8 cellular contexts compared by ENCODE assay signal in genomic region chr9:97620063-97620462, GRCh38. TPM values are rescaled to one million over a fixed set of nuclear protein-coding genes. Genes with fewer than 3 reads are reported as not detected.
DNase-seq lines count a peak whose midpoint lies in the region; ATAC-seq, FAIRE-seq and TF ChIP-seq lines count a peak whose summit lies in the region.
"Not testable (repeated sequence)": the region's sequence is repeated elsewhere in the genome, so short reads cannot be mapped to it uniquely, and the experiment has no call there.

No MANE protein-coding gene starts in this region.

- peaks cover 18% of the 10 kb centered on the region for H3K36me3 ChIP-seq in CD4-positive, CD25-positive, alpha-beta regulatory T cell (ENCODE audit: control insufficient read depth, insufficient read depth, low read length)
- not testable (repeated sequence) for H3K36me3 ChIP-seq in CD8-positive, alpha-beta T cell (ENCODE audit: insufficient read depth, low read length)
- H3K36me3 ChIP-seq in HEK293 (ENCODE audit: control insufficient read depth in 2 of 2, insufficient read depth in 1 of 2, low read length in 2 of 2) (peaks cover 6 to 74% of the 10 kb centered on the region in 2 experiments), K562 (ENCODE audit: control insufficient read depth, insufficient read depth, low read length) (peaks cover 68% of the 10 kb centered on the region), HepG2 (replicated peaks in 1 of 2; ENCODE audit: control insufficient read depth in 1 of 2, insufficient read depth in 2 of 2, low read length in 2 of 2) (peaks cover 4 to 37% of the 10 kb centered on the region in 2 experiments; a peak in 4 of 5 replicates)

- not testable (repeated sequence) for H3K79me2 ChIP-seq in K562 (ENCODE audit: control insufficient read depth, insufficient read depth, low read length); HepG2 (ENCODE audit: insufficient read depth, low read length)

- H3K27me3 ChIP-seq in CD4-positive, CD25-positive, alpha-beta regulatory T cell (ENCODE audit: control insufficient read depth, insufficient read depth, low read length); CD8-positive, alpha-beta T cell (ENCODE audit: insufficient read depth, low read length); K562 (ENCODE audit: control insufficient read depth in 2 of 2, insufficient read depth in 2 of 2, low read length in 2 of 2); HepG2 (ENCODE audit: control insufficient read depth in 1 of 2, insufficient read depth in 2 of 2, low read length in 2 of 2): not testable (repeated sequence)

- H3K27ac ChIP-seq in CD4-positive, CD25-positive, alpha-beta regulatory T cell (ENCODE audit: insufficient read depth, low read length, poor library complexity, severe bottlenecking); CD8-positive, alpha-beta T cell (ENCODE audit: low read depth, low read length); HEK293 (ENCODE audit: extremely low read depth, low read depth, low read length); K562 (ENCODE audit: extremely low read depth, low read depth, low read length); HepG2 (ENCODE audit: extremely low read length, insufficient read depth, low read length): not testable (repeated sequence)

- peak overlapping the region; percentile 0 to 60 (median 36) for H3K27ac Mint-ChIP-seq in CD4-positive, CD25-positive, alpha-beta regulatory T cell
- peak overlapping the region; percentile 45 for H3K27ac Mint-ChIP-seq in CD8-positive, alpha-beta T cell
- peak overlapping the region; percentile 32 for H3K27ac Mint-ChIP-seq in T-helper 17 cell
- H3K27ac Mint-ChIP-seq in activated CD8-positive, alpha-beta T cell treated with anti-CD3 and anti-CD28 coated beads for 36 hours: peak overlapping the region; percentile 17
- peak overlapping the region; percentile 53 for H3K27ac Mint-ChIP-seq in progenitor cell of endocrine pancreas

- WGBS in K562 (ENCODE audit: insufficient coverage, low coverage, missing lambda C conversion rate): 91% methylated on average over 2 of the region's 2 CpGs
- WGBS in HepG2 (ENCODE audit: low lambda C conversion rate): 95% methylated on average over 2 of the region's 2 CpGs

- not testable (repeated sequence) for H3K4me3 ChIP-seq in CD4-positive, CD25-positive, alpha-beta regulatory T cell (ENCODE audit: low read depth, low read length); CD8-positive, alpha-beta T cell (ENCODE audit: low read depth, low read length); HEK293 (ENCODE audit: low read depth, low read length); K562; HepG2 (replicated peaks in 1 of 3; ENCODE audit: insufficient read depth in 1 of 3, low read depth in 2 of 3, low read length in 3 of 3)

- in situ Hi-C loops in K562 (cut with MboI): not testable (repeated sequence)
- in situ Hi-C loops in HepG2 (cut with HindIII; ENCODE audit: extremely low pct_ligation_motif_present, low pct_unique_long_range_greater_than_20kb): loop anchor here (25.0 kb wide), 1 partner anchor 758 kb away; the partner anchor contains the start of gene ZNF782

- TF ChIP-seq RAD21 in K562 (CRISPR knock-in tag; conservative IDR thresholded peaks at IDR 0.05 in 1 of 2, IDR thresholded peaks at IDR 0.05 in 1 of 2); HepG2 (CRISPR knock-in tag; IDR thresholded peaks at IDR 0.05): not testable (repeated sequence)

- H4K20me1 ChIP-seq in K562 (replicated peaks; ENCODE audit: control insufficient read depth, insufficient read depth, low read length); HepG2 (ENCODE audit: insufficient read depth, low read length): not testable (repeated sequence)

- H2AFZ ChIP-seq in K562 (ENCODE audit: low read depth, low read length); HepG2 (ENCODE audit: low read length): not testable (repeated sequence)

- TF ChIP-seq EP300 in K562 (IDR thresholded peaks at IDR 0.05; ENCODE audit: low read length); HepG2 (IDR thresholded peaks at IDR 0.05; ENCODE audit: low read depth in 2 of 2, low read length in 2 of 2); HepG2 (CRISPR knock-in tag; IDR thresholded peaks at IDR 0.05; ENCODE audit: borderline replicate concordance): not testable (repeated sequence)

- H3K9ac ChIP-seq in K562 (ENCODE audit: insufficient read depth in 1 of 2, low read depth in 2 of 2, low read length in 2 of 2); HepG2 (ENCODE audit: insufficient read depth, low read depth, low read length): not testable (repeated sequence)

- intact Hi-C loops in CD8-positive, alpha-beta T cell (cut with DNase I, micrococcal nuclease); activated CD8-positive, alpha-beta T cell treated with anti-CD3 and anti-CD28 coated beads for 36 hours (cut with micrococcal nuclease); K562 (cut with micrococcal nuclease); HepG2 (cut with micrococcal nuclease; ENCODE audit: unreplicated experiment): not testable (repeated sequence)

- peaks cover 52% of the 10 kb centered on the region for H3K36me3 Mint-ChIP-seq in CD4-positive, CD25-positive, alpha-beta regulatory T cell
- peaks cover 78% of the 10 kb centered on the region for H3K36me3 Mint-ChIP-seq in CD8-positive, alpha-beta T cell
- H3K36me3 Mint-ChIP-seq in T-helper 17 cell (ENCODE audit: low read depth): peaks cover 10% of the 10 kb centered on the region
- peaks cover 31% of the 10 kb centered on the region for H3K36me3 Mint-ChIP-seq in activated CD8-positive, alpha-beta T cell treated with anti-CD3 and anti-CD28 coated beads for 36 hours (ENCODE audit: low read depth)
- H3K36me3 Mint-ChIP-seq in progenitor cell of endocrine pancreas (ENCODE audit: insufficient read depth): peaks cover 54% of the 10 kb centered on the region

- H3K4me1 Mint-ChIP-seq in CD4-positive, CD25-positive, alpha-beta regulatory T cell: peaks cover 0 to 15% (median 10%) of the 10 kb centered on the region in 4 donors
- not testable (repeated sequence) for H3K4me1 Mint-ChIP-seq in CD8-positive, alpha-beta T cell (ENCODE audit: low read depth); progenitor cell of endocrine pancreas (ENCODE audit: low read depth)
- H3K4me1 Mint-ChIP-seq in T-helper 17 cell: peaks cover 15% of the 10 kb centered on the region
- H3K4me1 Mint-ChIP-seq in activated CD8-positive, alpha-beta T cell treated with anti-CD3 and anti-CD28 coated beads for 36 hours (ENCODE audit: low read depth): peaks cover 21% of the 10 kb centered on the region

- DNase-seq in CD4-positive, CD25-positive, alpha-beta regulatory T cell; CD8-positive, alpha-beta T cell; T-helper 17 cell; activated CD8-positive, alpha-beta T cell treated with anti-CD3 and anti-CD28 coated beads for 36 hours; K562 (ENCODE audit: extremely low read depth in 1 of 4, low spot score in 3 of 4); HepG2 (ENCODE audit: low spot score); progenitor cell of endocrine pancreas (ENCODE audit: low spot score, unreplicated experiment): not testable (repeated sequence)

- not testable (repeated sequence) for FAIRE-seq in K562 (lab: Jason Lieb, UNC); HepG2 (lab: Jason Lieb, UNC)

- H3K9me1 ChIP-seq in K562 (ENCODE audit: control insufficient read depth, insufficient read depth, low read length): not testable (repeated sequence)

- TF ChIP-seq POLR2A in K562 (conservative IDR thresholded peaks at IDR 0.05); HepG2 (IDR thresholded peaks at IDR 0.05; ENCODE audit: insufficient read depth in 1 of 2, low read depth in 2 of 2, low read length in 2 of 2): not testable (repeated sequence)

- not testable (repeated sequence) for H3K4me3 Mint-ChIP-seq in CD4-positive, CD25-positive, alpha-beta regulatory T cell; CD8-positive, alpha-beta T cell; T-helper 17 cell; activated CD8-positive, alpha-beta T cell treated with anti-CD3 and anti-CD28 coated beads for 36 hours; progenitor cell of endocrine pancreas (ENCODE audit: low read depth)

- POLR2A ChIA-PET in CD8-positive, alpha-beta T cell (lab: Charles Lee); HEK293 (lab: Yijun Ruan, JAX); activated CD8-positive, alpha-beta T cell treated with anti-CD3 and anti-CD28 coated beads for 36 hours (lab: Charles Lee): not testable (repeated sequence)
- POLR2A ChIA-PET in K562 (lab: Yijun Ruan, JAX): interaction anchor here (0.9 kb wide), 1 partner anchor 24 kb away, joined by 3 read pairs; no protein-coding TSS in a partner anchor
- POLR2A ChIA-PET in HepG2 (lab: Yijun Ruan, JAX): interaction anchor here (2.1 kb wide), 1 partner anchor 13 kb away, joined by 7 read pairs; the partner anchor contains the start of genes NCBP1 and TSTD2

- BruUV-seq in K562 (replicated peaks; lab: Mats Ljungman, UMichigan); HepG2 (replicated peaks; lab: Mats Ljungman, UMichigan): not testable (repeated sequence)

- not testable (repeated sequence) for H3K27me3 Mint-ChIP-seq in CD4-positive, CD25-positive, alpha-beta regulatory T cell; CD8-positive, alpha-beta T cell (ENCODE audit: low read depth); T-helper 17 cell; activated CD8-positive, alpha-beta T cell treated with anti-CD3 and anti-CD28 coated beads for 36 hours; progenitor cell of endocrine pancreas

- not testable (repeated sequence) for H3K4me1 ChIP-seq in CD4-positive, CD25-positive, alpha-beta regulatory T cell (ENCODE audit: control insufficient read depth, insufficient read depth, low read length, poor library complexity, severe bottlenecking); CD8-positive, alpha-beta T cell (ENCODE audit: insufficient read depth, low read length); HEK293 (ENCODE audit: control insufficient read depth, insufficient read depth, low read length); K562 (replicated peaks in 1 of 2; ENCODE audit: control insufficient read depth in 2 of 2, insufficient read depth in 2 of 2, low read length in 2 of 2); HepG2 (ENCODE audit: insufficient read depth, low read length)

- not testable (repeated sequence) for H3K9me3 Mint-ChIP-seq in CD4-positive, CD25-positive, alpha-beta regulatory T cell; CD8-positive, alpha-beta T cell; activated CD8-positive, alpha-beta T cell treated with anti-CD3 and anti-CD28 coated beads for 36 hours
- H3K9me3 Mint-ChIP-seq in progenitor cell of endocrine pancreas (ENCODE audit: low read depth): peaks cover 24% of the 10 kb centered on the region

- H3K9me3 ChIP-seq in CD4-positive, CD25-positive, alpha-beta regulatory T cell (ENCODE audit: control insufficient read depth in 2 of 2, low read length in 2 of 2); CD8-positive, alpha-beta T cell (ENCODE audit: low read length); HEK293 (ENCODE audit: control insufficient read depth, insufficient read depth, low read depth, low read length); T-helper 17 cell (ENCODE audit: control insufficient read depth, low read length, poor library complexity, severe bottlenecking); K562 (replicated peaks; ENCODE audit: control insufficient read depth, insufficient read depth, low read depth, low read length); HepG2 (ENCODE audit: low read length): not testable (repeated sequence)

- H3K4me2 ChIP-seq in K562 (ENCODE audit: insufficient read depth, low read length); HepG2 (ENCODE audit: low read depth, low read length): not testable (repeated sequence)

- CTCF ChIA-PET in CD8-positive, alpha-beta T cell (lab: Charles Lee); activated CD8-positive, alpha-beta T cell treated with anti-CD3 and anti-CD28 coated beads for 36 hours (lab: Charles Lee); K562 (lab: Yijun Ruan, JAX; ENCODE audit: low intra/inter-chr PET ratio); HepG2 (lab: Yijun Ruan, JAX; ENCODE audit: low intra/inter-chr PET ratio, low total read pairs): not testable (repeated sequence)
- CTCF ChIA-PET in HEK293 (lab: Yijun Ruan, JAX): interaction anchor here (0.6 to 13.2 kb wide), 4 partner anchors 21 to 233 kb away, joined by 3 to 255 read pairs (median 5); no protein-coding TSS in a partner anchor

- TF ChIP-seq CTCF in CD8-positive, alpha-beta T cell (IDR thresholded peaks at IDR 0.05); HEK293 (tag by site-specific recombination; IDR thresholded peaks at IDR 0.05); activated CD8-positive, alpha-beta T cell treated with anti-CD3 and anti-CD28 coated beads for 36 hours (IDR thresholded peaks at IDR 0.05); K562 (IDR thresholded peaks at IDR 0.05 in 2 of 3, conservative IDR thresholded peaks at IDR 0.05 in 1 of 3; ENCODE audit: insufficient read depth in 2 of 3, low read depth in 1 of 3, low read length in 3 of 3); HepG2 (CRISPR knock-in tag; IDR thresholded peaks at IDR 0.05); progenitor cell of endocrine pancreas (IDR thresholded peaks at IDR 0.05; ENCODE audit: unreplicated experiment): not testable (repeated sequence)

- not testable (repeated sequence) for ATAC-seq in CD4-positive, CD25-positive, alpha-beta regulatory T cell (ENCODE audit: low read depth in 2 of 2); CD8-positive, alpha-beta T cell; T-helper 17 cell; activated CD8-positive, alpha-beta T cell treated with anti-CD3 and anti-CD28 coated beads for 36 hours; K562; HepG2

RNA-seq across cellular contexts. Expression of gene TSTD2, which starts 13.1 kb away (rescaled TPM):
- total RNA-seq in CD4-positive, CD25-positive, alpha-beta regulatory T cell: 21.5 TPM
- polyA plus RNA-seq in CD4-positive, CD25-positive, alpha-beta regulatory T cell: 10 to 100 TPM in 1 of 4 donors, 1 to 10 TPM in 3; 5.5 to 13.3 (median 9.1) TPM
- 10 to 100 TPM; 34.3 to 40.8 TPM for total RNA-seq in CD8-positive, alpha-beta T cell
- total RNA-seq in T-helper 17 cell (10 to 100 TPM; 15.5 to 26.7 TPM), K562 (2014; rRNA removed) (16.8 and 16.9 TPM in 2 replicates), K562 (2014; rRNA removed; fragmentation: Illumina TruSeq; extraction: Trizol) (14.8 and 15.8 TPM in 2 replicates), K562 (2015; rRNA removed; fragmentation: Illumina TruSeq; extraction: Trizol) (13.9 and 14.2 TPM in 2 replicates), K562 (2021) (20.0 and 20.4 TPM in 2 replicates), HepG2 (2016; rRNA removed; fragmentation: Illumina TruSeq; extraction: Trizol) (16.0 and 17.0 TPM in 2 replicates), progenitor cell of endocrine pancreas (44.7 and 45.7 TPM in 2 replicates)
- total RNA-seq in activated CD8-positive, alpha-beta T cell treated with anti-CD3 and anti-CD28 coated beads for 36 hours: 10 to 100 TPM; 15.2 to 15.3 TPM
- total RNA-seq in K562 (2011; cell fraction: chromatin; rRNA removed; ENCODE audit: low replicate concordance): 45.9 and 90.8 TPM in 2 replicates
- 25.0 and 29.2 TPM in 2 replicates for total RNA-seq in K562 (2011; cell fraction: nucleolus; rRNA removed)
- total RNA-seq in K562 (2011; cell fraction: nucleoplasm; rRNA removed): 43.0 and 55.8 TPM in 2 replicates
- polyA plus RNA-seq in K562 (2011; rRNA removed) (36.7 and 37.0 TPM in 2 replicates), K562 (2014; fragmentation: Illumina TruSeq; extraction: Trizol) (18.6 and 22.2 TPM in 2 replicates), K562 (2014; fragmentation: Nextera tagmentation; extraction: Ambion mirVana) (10 to 100 TPM; 10.1 to 19.0 TPM), K562 (2014; rRNA removed) (20.6 and 20.9 TPM in 2 replicates), HepG2 (2011; rRNA removed) (23.1 and 26.5 TPM in 2 replicates)
- 17.5 and 22.9 TPM in 2 replicates for polyA plus RNA-seq in K562 (2011; cell fraction: cytosol; rRNA removed)
- polyA plus RNA-seq in K562 (2011; cell fraction: nucleus; rRNA removed): 47.0 and 54.9 TPM in 2 replicates
- 11.8 and 18.5 TPM in 2 replicates for polyA plus RNA-seq in K562 (2012)
- polyA minus RNA-seq in K562 (2011; rRNA and poly(A)+ RNA removed): 32.6 and 36.5 TPM in 2 replicates
- polyA minus RNA-seq in K562 (2011; cell fraction: cytosol; rRNA and poly(A)+ RNA removed): 15.0 and 17.8 TPM in 2 replicates
- 19.5 and 34.8 TPM in 2 replicates for polyA minus RNA-seq in K562 (2011; cell fraction: nucleus; rRNA and poly(A)+ RNA removed)
- total RNA-seq in HepG2 (2016; cell fraction: cytosol; rRNA removed; fragmentation: Illumina TruSeq; extraction: Trizol; ENCODE audit: low read depth): 2.0 and 2.6 TPM in 2 replicates
- 15.0 and 16.1 TPM in 2 replicates for total RNA-seq in HepG2 (2016; cell fraction: insoluble cytoplasmic fraction; rRNA removed; fragmentation: Illumina TruSeq; extraction: Trizol)
- total RNA-seq in HepG2 (2016; cell fraction: membrane; rRNA removed; fragmentation: Illumina TruSeq; extraction: Trizol): 6.6 and 7.8 TPM in 2 replicates
- 23.1 and 25.4 TPM in 2 replicates for total RNA-seq in HepG2 (2016; cell fraction: nucleus; rRNA removed; fragmentation: Illumina TruSeq; extraction: Trizol)
- 11.0 and 13.8 TPM in 2 replicates for polyA plus RNA-seq in HepG2 (2011; cell fraction: cytosol; rRNA removed)
- polyA plus RNA-seq in HepG2 (2011; cell fraction: nucleus; rRNA removed): 39.2 and 49.7 TPM in 2 replicates
- 16.2 and 19.0 TPM in 2 replicates for polyA plus RNA-seq in HepG2 (2012)
- 1.2 TPM in 2 replicates for polyA plus RNA-seq in HepG2 (2016; cell fraction: cytosol; fragmentation: Illumina TruSeq; extraction: Trizol; ENCODE audit: low read depth)
- polyA plus RNA-seq in HepG2 (2016; cell fraction: insoluble cytoplasmic fraction; fragmentation: Illumina TruSeq; extraction: Trizol; ENCODE audit: low read depth): 13.7 and 13.9 TPM in 2 replicates
- polyA plus RNA-seq in HepG2 (2016; cell fraction: membrane; fragmentation: Illumina TruSeq; extraction: Trizol; ENCODE audit: low read depth): 3.1 and 3.8 TPM in 2 replicates
- 36.4 and 38.7 TPM in 2 replicates for polyA plus RNA-seq in HepG2 (2016; cell fraction: nucleus; fragmentation: Illumina TruSeq; extraction: Trizol; ENCODE audit: insufficient read depth, low read depth)
- polyA minus RNA-seq in HepG2 (2011; rRNA and poly(A)+ RNA removed; ENCODE audit: low replicate concordance): 24.8 and 29.2 TPM in 2 replicates
- 16.7 and 21.4 TPM in 2 replicates for polyA minus RNA-seq in HepG2 (2011; cell fraction: cytosol; rRNA and poly(A)+ RNA removed)
- 49.7 and 59.2 TPM in 2 replicates for polyA minus RNA-seq in HepG2 (2011; cell fraction: nucleus; rRNA and poly(A)+ RNA removed)

RNA-seq across cellular contexts. Expression of gene NCBP1, which starts 13.6 kb away (rescaled TPM):
- 47.4 TPM for total RNA-seq in CD4-positive, CD25-positive, alpha-beta regulatory T cell
- polyA plus RNA-seq in CD4-positive, CD25-positive, alpha-beta regulatory T cell: 10 to 100 TPM; 18.0 to 30.1 (median 21.5) TPM
- total RNA-seq in CD8-positive, alpha-beta T cell: 10 to 100 TPM; 50.7 to 58.5 TPM
- 10 to 100 TPM; 31.6 to 37.2 TPM for total RNA-seq in T-helper 17 cell
- 10 to 100 TPM; 37.6 to 41.7 TPM for total RNA-seq in activated CD8-positive, alpha-beta T cell treated with anti-CD3 and anti-CD28 coated beads for 36 hours
- 50.3 and 119 TPM in 2 replicates for total RNA-seq in K562 (2011; cell fraction: chromatin; rRNA removed; ENCODE audit: low replicate concordance)
- 30.9 and 32.9 TPM in 2 replicates for total RNA-seq in K562 (2011; cell fraction: nucleolus; rRNA removed)
- total RNA-seq in K562 (2011; cell fraction: nucleoplasm; rRNA removed): 50.1 and 77.7 TPM in 2 replicates
- total RNA-seq in K562 (2014; rRNA removed): 47.5 and 56.2 TPM in 2 replicates
- 62.3 and 67.2 TPM in 2 replicates for total RNA-seq in K562 (2014; rRNA removed; fragmentation: Illumina TruSeq; extraction: Trizol)
- total RNA-seq in K562 (2015; rRNA removed; fragmentation: Illumina TruSeq; extraction: Trizol): 52.8 and 57.5 TPM in 2 replicates
- total RNA-seq in K562 (2021): 59.6 and 60.2 TPM in 2 replicates
- polyA plus RNA-seq in K562 (2011; rRNA removed): 51.4 and 69.7 TPM in 2 replicates
- 15.0 and 20.9 TPM in 2 replicates for polyA plus RNA-seq in K562 (2011; cell fraction: cytosol; rRNA removed)
- polyA plus RNA-seq in K562 (2011; cell fraction: nucleus; rRNA removed): 45.1 and 51.8 TPM in 2 replicates
- 36.5 and 42.5 TPM in 2 replicates for polyA plus RNA-seq in K562 (2012)
- polyA plus RNA-seq in K562 (2014; fragmentation: Illumina TruSeq; extraction: Trizol): 55.7 and 64.6 TPM in 2 replicates
- polyA plus RNA-seq in K562 (2014; fragmentation: Nextera tagmentation; extraction: Ambion mirVana): 10 to 100 TPM; 29.4 to 37.1 TPM
- polyA plus RNA-seq in K562 (2014; rRNA removed): 41.7 and 55.5 TPM in 2 replicates
- polyA minus RNA-seq in K562 (2011; rRNA and poly(A)+ RNA removed): 76.3 and 88.4 TPM in 2 replicates
- 23.4 and 31.7 TPM in 2 replicates for polyA minus RNA-seq in K562 (2011; cell fraction: cytosol; rRNA and poly(A)+ RNA removed)
- 36.9 and 68.3 TPM in 2 replicates for polyA minus RNA-seq in K562 (2011; cell fraction: nucleus; rRNA and poly(A)+ RNA removed)
- total RNA-seq in HepG2 (2016; rRNA removed; fragmentation: Illumina TruSeq; extraction: Trizol): 40.2 and 46.5 TPM in 2 replicates
- 6.3 and 9.7 TPM in 2 replicates for total RNA-seq in HepG2 (2016; cell fraction: cytosol; rRNA removed; fragmentation: Illumina TruSeq; extraction: Trizol; ENCODE audit: low read depth)
- 41.4 and 48.1 TPM in 2 replicates for total RNA-seq in HepG2 (2016; cell fraction: insoluble cytoplasmic fraction; rRNA removed; fragmentation: Illumina TruSeq; extraction: Trizol)
- 11.1 and 11.8 TPM in 2 replicates for total RNA-seq in HepG2 (2016; cell fraction: membrane; rRNA removed; fragmentation: Illumina TruSeq; extraction: Trizol)
- total RNA-seq in HepG2 (2016; cell fraction: nucleus; rRNA removed; fragmentation: Illumina TruSeq; extraction: Trizol): 42.6 and 52.6 TPM in 2 replicates
- 12.4 and 13.3 TPM in 2 replicates for polyA plus RNA-seq in HepG2 (2011; rRNA removed)
- polyA plus RNA-seq in HepG2 (2011; cell fraction: cytosol; rRNA removed): 5.2 and 6.8 TPM in 2 replicates
- polyA plus RNA-seq in HepG2 (2011; cell fraction: nucleus; rRNA removed): 15.4 and 22.1 TPM in 2 replicates
- 15.3 and 22.1 TPM in 2 replicates for polyA plus RNA-seq in HepG2 (2012)
- 2.3 and 2.6 TPM in 2 replicates for polyA plus RNA-seq in HepG2 (2016; cell fraction: cytosol; fragmentation: Illumina TruSeq; extraction: Trizol; ENCODE audit: low read depth)
- 35.0 and 36.2 TPM in 2 replicates for polyA plus RNA-seq in HepG2 (2016; cell fraction: insoluble cytoplasmic fraction; fragmentation: Illumina TruSeq; extraction: Trizol; ENCODE audit: low read depth)
- 3.4 and 6.0 TPM in 2 replicates for polyA plus RNA-seq in HepG2 (2016; cell fraction: membrane; fragmentation: Illumina TruSeq; extraction: Trizol; ENCODE audit: low read depth)
- polyA plus RNA-seq in HepG2 (2016; cell fraction: nucleus; fragmentation: Illumina TruSeq; extraction: Trizol; ENCODE audit: insufficient read depth, low read depth): 46.0 and 62.4 TPM in 2 replicates
- 15.9 and 28.1 TPM in 2 replicates for polyA minus RNA-seq in HepG2 (2011; rRNA and poly(A)+ RNA removed; ENCODE audit: low replicate concordance)
- polyA minus RNA-seq in HepG2 (2011; cell fraction: cytosol; rRNA and poly(A)+ RNA removed): 8.4 and 10.3 TPM in 2 replicates
- 51.0 and 59.1 TPM in 2 replicates for polyA minus RNA-seq in HepG2 (2011; cell fraction: nucleus; rRNA and poly(A)+ RNA removed)
- total RNA-seq in progenitor cell of endocrine pancreas: 45.9 and 55.7 TPM in 2 replicates
